8 cellular contexts compared by ENCODE assay signal in the genomic region with DNA sequence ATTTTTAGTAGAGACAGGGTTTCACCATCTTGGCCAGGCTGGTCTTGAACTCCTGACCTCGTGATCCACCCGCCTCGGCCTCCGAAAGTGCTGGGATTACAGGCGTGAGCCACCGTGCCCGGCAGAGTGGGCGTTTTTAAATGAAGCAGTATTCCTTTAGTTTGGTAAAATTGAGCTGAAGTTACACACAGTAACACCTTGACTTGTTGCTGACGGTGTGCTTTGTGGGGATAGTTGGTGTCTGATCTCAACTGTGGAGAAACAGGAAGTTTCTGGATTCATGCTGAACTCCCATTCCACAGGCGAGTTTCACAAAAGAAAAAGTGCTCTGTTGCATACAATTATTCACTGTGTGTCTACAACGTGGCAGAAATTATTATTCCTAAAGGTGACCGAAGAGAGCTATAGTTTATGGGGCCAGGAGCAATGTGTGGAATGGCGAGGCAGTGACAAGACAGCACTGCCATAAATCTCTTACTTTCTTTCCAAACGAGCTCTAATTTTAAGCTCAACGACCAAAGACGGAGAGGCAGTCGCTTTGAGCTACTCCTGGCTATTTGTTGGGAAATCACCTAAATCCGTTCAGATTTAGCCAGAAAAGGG. TPM values are rescaled to one million over a fixed set of nuclear protein-coding genes. Genes with fewer than 3 reads are reported as not detected.
DNase-seq lines count a peak whose midpoint lies in the region; ATAC-seq and TF ChIP-seq lines count a peak whose summit lies in the region.

No MANE protein-coding gene starts in this region.

- TF ChIP-seq CTCF in Calu3 (IDR thresholded peaks at IDR 0.05; ENCODE audit: unreplicated experiment): no peak
- TF ChIP-seq CTCF in coronary artery (IDR thresholded peaks at IDR 0.05): no peak
- no peak for TF ChIP-seq CTCF in neural cell (IDR thresholded peaks at IDR 0.05; ENCODE audit: poor library complexity, severe bottlenecking)

- no peak for TF ChIP-seq RAD21 in neural cell (conservative IDR thresholded peaks at IDR 0.05)

- H2AFZ ChIP-seq in neural cell (ENCODE audit: low read depth, low read length): peak overlapping the region; percentile 40

- peak; percentile 10 for ATAC-seq in HG03442 (IDR thresholded peaks at IDR 0.05; ENCODE audit: unreplicated experiment)

- CTCF ChIA-PET in Calu3 (lab: Charles Lee): interaction anchor here (0.6 to 1.2 kb wide), 7 partner anchors 38 to 904 kb away, joined by 3 to 9 read pairs (median 3); no protein-coding TSS in a partner anchor

- peak overlapping the region; percentile 85 for H3K4me3 Mint-ChIP-seq in Calu3 (ENCODE audit: low read depth, unreplicated experiment)

- no peak for DNase-seq in Calu3
- DNase-seq in coronary artery (ENCODE audit: low spot score): no peak
- no peak for DNase-seq in NCI-H1048 (lab: John Stamatoyannopoulos, UW)
- no peak for DNase-seq in activated gamma-delta T cell treated with Interleukin-2 at 50 U/mL for 16 hours
- DNase-seq in activated gamma-delta T cell (lab: John Stamatoyannopoulos, UW): no peak
- DNase-seq in activated CD4-positive, CD25-positive, alpha-beta regulatory T cell (lab: John Stamatoyannopoulos, UW): no peak

- H3K9me3 Mint-ChIP-seq in Calu3 (ENCODE audit: low read depth, unreplicated experiment): no peaks in the 10 kb centered on the region

- H3K4me1 Mint-ChIP-seq in Calu3 (ENCODE audit: low read depth, unreplicated experiment): peaks cover 26% of the 10 kb centered on the region

- H3K4me3 ChIP-seq in coronary artery (peak overlapping the region; percentile 81), neural cell (ENCODE audit: low read length) (peak overlapping the region; percentile 72)

- H3K27me3 Mint-ChIP-seq in Calu3 (ENCODE audit: unreplicated experiment): no peaks in the 10 kb centered on the region

- H3F3A ChIP-seq in neural cell (ENCODE audit: insufficient read depth, low read length, poor library complexity, severe bottlenecking): no peaks in the 10 kb centered on the region

- H3K27ac ChIP-seq in coronary artery (peak overlapping the region; percentile 12 to 68), neural cell (ENCODE audit: low read length) (peak overlapping the region; percentile 3)

- TSS peak; percentile 79 for BruUV-seq in Calu3 (replicated peaks; lab: Mats Ljungman, UMichigan)

- TF ChIP-seq EP300 in neural cell (conservative IDR thresholded peaks at IDR 0.05; ENCODE audit: poor library complexity, severe bottlenecking): no peak

- H4K20me1 ChIP-seq in neural cell (ENCODE audit: insufficient read depth): no peaks in the 10 kb centered on the region

- no peaks in the 10 kb centered on the region for H3K79me2 ChIP-seq in neural cell (replicated peaks; ENCODE audit: insufficient read depth, low read length)

- intact Hi-C loops in Calu3 (cut with micrococcal nuclease; ENCODE audit: unreplicated experiment): loop anchor here (5.0 kb wide), 1 partner anchor 79 kb away; no protein-coding TSS in a partner anchor

- peak overlapping the region; percentile 60 for H3K9ac ChIP-seq in neural cell (ENCODE audit: low read length)

- H3K9me2 ChIP-seq in neural cell (ENCODE audit: insufficient read depth, low read length): no peaks in the 10 kb centered on the region

- peaks cover 32% of the 10 kb centered on the region for H3K36me3 Mint-ChIP-seq in Calu3 (ENCODE audit: insufficient read depth, unreplicated experiment)

- H3K4me2 ChIP-seq in neural cell (ENCODE audit: low read length): no peak overlapping the region

- peak overlapping the region; percentile 96 for H3K27ac Mint-ChIP-seq in Calu3 (ENCODE audit: unreplicated experiment)

- no peaks in the 10 kb centered on the region for H3K36me3 ChIP-seq in neural cell (ENCODE audit: insufficient read depth, low read length)

- H3K27me3 ChIP-seq in neural cell (ENCODE audit: insufficient read depth, low read depth, low read length): peaks cover 3% of the 10 kb centered on the region

- no peaks in the 10 kb centered on the region for H3K9me3 ChIP-seq in neural cell (ENCODE audit: low read length)

TF ChIP-seq in neural cell, 6 proteins besides CTCF, POLR2A, EP300 and RAD21:
- no peak for TF ChIP-seq SMC3 (conservative IDR thresholded peaks at IDR 0.05; ENCODE audit: poor library complexity)

RNA-seq across cellular contexts. Expression of a gene that starts 0.5 kb away (rescaled TPM):
- total RNA-seq in Calu3 (2022): 10.6 and 12.8 TPM in 2 replicates
- polyA plus RNA-seq in neural cell: 4.6 and 6.9 TPM in 2 replicates
- polyA minus RNA-seq in neural cell: 10.0 and 12.4 TPM in 2 replicates
